18 cellular contexts compared by ENCODE assay signal in the genomic region with DNA sequence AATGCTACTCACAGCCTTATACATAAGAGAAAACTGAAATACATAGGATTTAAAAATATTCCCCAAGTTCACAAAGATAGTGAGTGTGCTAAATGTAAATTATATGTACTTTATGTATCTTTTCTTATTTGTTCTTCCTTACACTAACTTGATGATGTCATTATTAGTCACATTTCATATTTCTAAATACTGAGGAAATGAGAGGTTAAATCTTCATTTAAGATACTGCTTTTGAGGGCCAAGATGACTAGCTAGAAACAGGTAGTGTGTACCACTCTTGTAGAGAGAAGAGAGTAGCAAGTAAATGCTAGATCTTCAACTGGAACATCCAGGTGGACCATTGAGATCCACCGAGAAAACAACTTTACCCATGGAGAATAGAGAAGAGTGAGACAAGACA. TPM values are rescaled to one million over a fixed set of nuclear protein-coding genes. Genes with fewer than 3 reads are reported as not detected.
DNase-seq lines count a peak whose midpoint lies in the region; ATAC-seq and TF ChIP-seq lines count a peak whose summit lies in the region.
"Had no signal": no experiment of that assay in that cellular context is flagged by ENCODE, and none has a peak within 500 bp of the region (broad histone marks: within the 10 kb centered on the region; RNA-seq: fewer than 3 reads in every experiment).

No MANE protein-coding gene starts in this region.

- no peak for ATAC-seq in activated naive CD8-positive, alpha-beta T cell treated with anti-CD3 and anti-CD28 coated beads, Interleukin-2, amount 50 U/mL, for 24 hours
- ATAC-seq in RWPE2 (ENCODE audit: low read depth) = peak; percentile 66; the same call in 2 of the 3 replicates

- POLR2A ChIA-PET in CD8-positive, alpha-beta memory T cell (lab: Charles Lee) = no interaction called here

- no peaks in the 10 kb centered on the region for H3K4me1 Mint-ChIP-seq in activated naive CD8-positive, alpha-beta T cell (ENCODE audit: low read depth)
- H3K4me1 Mint-ChIP-seq in activated naive CD8-positive, alpha-beta T cell treated with anti-CD3 and anti-CD28 coated beads, Interleukin-2, amount 50 U/mL, for 24 hours = peaks cover 4% of the 10 kb centered on the region
- peaks cover 19 to 27% (median 24%) of the 10 kb centered on the region in 3 donors for H3K4me1 Mint-ChIP-seq in CD8-positive, alpha-beta memory T cell

- no peak for TF ChIP-seq CTCF in RWPE2 (IDR thresholded peaks at IDR 0.05; ENCODE audit: poor library complexity, severe bottlenecking)
- no peak for TF ChIP-seq CTCF in epithelial cell of esophagus (IDR thresholded peaks at IDR 0.05; ENCODE audit: insufficient read depth, low read depth, low read length, missing control alignments)

- DNase-seq in activated naive CD8-positive, alpha-beta T cell treated with anti-CD3 and anti-CD28 coated beads, Interleukin-2, amount 50 U/mL, for 24 hours = no peak
- DNase-seq in RWPE2 (ENCODE audit: low spot score) (no peak), epithelial cell of esophagus (ENCODE audit: low read depth) (peak; percentile 43), kidney glomerular epithelial cell (lab: John Stamatoyannopoulos, UW) (no peak), dermis blood vessel endothelial cell (no peak)
- no peak for DNase-seq in CD8-positive, alpha-beta memory T cell
- DNase-seq: ACHN, C1 segment of cervical spinal cord, GOT3, NCI-H1417, NCI-H187, NCI-H2107, NCI-H510A treated with DMSO at 0.1 percent for 48 hours, NCI-H774, SIG-M5 had no signal

- peaks cover 8% of the 10 kb centered on the region for H3K4me1 ChIP-seq in RWPE2 (ENCODE audit: insufficient read depth, poor library complexity, severe bottlenecking)
- no peaks in the 10 kb centered on the region for H3K4me1 ChIP-seq in CD8-positive, alpha-beta memory T cell (ENCODE audit: insufficient read depth, low read length)

- H3K27ac Mint-ChIP-seq in activated naive CD8-positive, alpha-beta T cell = peak overlapping the region; percentile 16
- H3K27ac Mint-ChIP-seq in activated naive CD8-positive, alpha-beta T cell treated with anti-CD3 and anti-CD28 coated beads, Interleukin-2, amount 50 U/mL, for 24 hours = no peak overlapping the region
- peak overlapping the region in 3 of 8 donors; percentile 23 to 79 (median 61) for H3K27ac Mint-ChIP-seq in CD8-positive, alpha-beta memory T cell

- no peaks in the 10 kb centered on the region for H3K36me3 ChIP-seq in RWPE2 (ENCODE audit: low read depth)
- H3K36me3 ChIP-seq in CD8-positive, alpha-beta memory T cell (ENCODE audit: insufficient read depth, low read length) = peaks cover 14% of the 10 kb centered on the region

- peaks cover 5% of the 10 kb centered on the region for H3K27me3 Mint-ChIP-seq in activated naive CD8-positive, alpha-beta T cell
- peaks cover 2% of the 10 kb centered on the region for H3K27me3 Mint-ChIP-seq in activated naive CD8-positive, alpha-beta T cell treated with anti-CD3 and anti-CD28 coated beads, Interleukin-2, amount 50 U/mL, for 24 hours
- no peaks in the 10 kb centered on the region for H3K27me3 Mint-ChIP-seq in CD8-positive, alpha-beta memory T cell

- H3K27ac ChIP-seq in RWPE2 (ENCODE audit: poor library complexity, severe bottlenecking) = no peak overlapping the region
- no peak overlapping the region for H3K27ac ChIP-seq in CD8-positive, alpha-beta memory T cell (ENCODE audit: low read depth, low read length)

- H3K36me3 Mint-ChIP-seq in activated naive CD8-positive, alpha-beta T cell = peaks cover 3% of the 10 kb centered on the region
- peaks cover 2% of the 10 kb centered on the region for H3K36me3 Mint-ChIP-seq in activated naive CD8-positive, alpha-beta T cell treated with anti-CD3 and anti-CD28 coated beads, Interleukin-2, amount 50 U/mL, for 24 hours (ENCODE audit: low read depth)
- H3K36me3 Mint-ChIP-seq in CD8-positive, alpha-beta memory T cell = peaks cover 38 to 75% (median 69%) of the 10 kb centered on the region in 3 donors

- CTCF ChIA-PET in CD8-positive, alpha-beta memory T cell (lab: Charles Lee) = no interaction called here

- no peaks in the 10 kb centered on the region for H3K9me3 ChIP-seq in RWPE2 (ENCODE audit: severe bottlenecking)
- H3K9me3 ChIP-seq in CD8-positive, alpha-beta memory T cell (ENCODE audit: low read length) = peaks cover 5% of the 10 kb centered on the region

- H3K9me3 Mint-ChIP-seq in activated naive CD8-positive, alpha-beta T cell (ENCODE audit: low read depth) = peaks cover 3% of the 10 kb centered on the region
- H3K9me3 Mint-ChIP-seq in activated naive CD8-positive, alpha-beta T cell treated with anti-CD3 and anti-CD28 coated beads, Interleukin-2, amount 50 U/mL, for 24 hours = no peaks in the 10 kb centered on the region
- peaks cover 20 to 57% (median 29%) of the 10 kb centered on the region in 5 donors for H3K9me3 Mint-ChIP-seq in CD8-positive, alpha-beta memory T cell

- H3K4me3 Mint-ChIP-seq in activated naive CD8-positive, alpha-beta T cell = no peak overlapping the region
- no peak overlapping the region for H3K4me3 Mint-ChIP-seq in activated naive CD8-positive, alpha-beta T cell treated with anti-CD3 and anti-CD28 coated beads, Interleukin-2, amount 50 U/mL, for 24 hours
- H3K4me3 Mint-ChIP-seq in CD8-positive, alpha-beta memory T cell = no peak overlapping the region

- H3K27me3 ChIP-seq in RWPE2 (ENCODE audit: insufficient read depth, poor library complexity, severe bottlenecking) = no peaks in the 10 kb centered on the region
- H3K27me3 ChIP-seq in CD8-positive, alpha-beta memory T cell (ENCODE audit: insufficient read depth, low read length, poor library complexity, severe bottlenecking) = no peaks in the 10 kb centered on the region

- H3K4me3 ChIP-seq in RWPE2 (ENCODE audit: severe bottlenecking) (no peak overlapping the region), epithelial cell of esophagus (ENCODE audit: low read length) (no peak overlapping the region)
- no peak overlapping the region for H3K4me3 ChIP-seq in CD8-positive, alpha-beta memory T cell (ENCODE audit: low read length)

RNA-seq across cellular contexts. Expression of gene PYHIN1, which starts 29.8 kb away (rescaled TPM):
- total RNA-seq in CD8-positive, alpha-beta memory T cell = 10 to 100 TPM; 23.9 to 24.2 TPM
- polyA plus RNA-seq in CD8-positive, alpha-beta memory T cell = 110 TPM
- not detected in 2 replicates for total RNA-seq in dermis blood vessel endothelial cell
- total RNA-seq: HT-29, M059J had no signal

RNA-seq across cellular contexts. Expression of gene IFI16, which starts 48.5 kb away (rescaled TPM):
- 100 to 1,000 TPM; 175 to 186 TPM for total RNA-seq in CD8-positive, alpha-beta memory T cell
- polyA plus RNA-seq in CD8-positive, alpha-beta memory T cell = 126 TPM
- 101 and 103 TPM in 2 replicates for total RNA-seq in dermis blood vessel endothelial cell
- total RNA-seq: HT-29 had no signal

Comparison
In these comparisons a context has a peak if more than half of its experiments do, and no peak if none do; other contexts are left out.
1. RNA of gene PYHIN1, which starts 29.8 kb away (total RNA-seq): 23.9 to 24.2 TPM in CD8-positive, alpha-beta memory T cell; not detected in dermis blood vessel endothelial cell; every median in the first group is over 10 times any median in the second.